In the genomic region with DNA sequence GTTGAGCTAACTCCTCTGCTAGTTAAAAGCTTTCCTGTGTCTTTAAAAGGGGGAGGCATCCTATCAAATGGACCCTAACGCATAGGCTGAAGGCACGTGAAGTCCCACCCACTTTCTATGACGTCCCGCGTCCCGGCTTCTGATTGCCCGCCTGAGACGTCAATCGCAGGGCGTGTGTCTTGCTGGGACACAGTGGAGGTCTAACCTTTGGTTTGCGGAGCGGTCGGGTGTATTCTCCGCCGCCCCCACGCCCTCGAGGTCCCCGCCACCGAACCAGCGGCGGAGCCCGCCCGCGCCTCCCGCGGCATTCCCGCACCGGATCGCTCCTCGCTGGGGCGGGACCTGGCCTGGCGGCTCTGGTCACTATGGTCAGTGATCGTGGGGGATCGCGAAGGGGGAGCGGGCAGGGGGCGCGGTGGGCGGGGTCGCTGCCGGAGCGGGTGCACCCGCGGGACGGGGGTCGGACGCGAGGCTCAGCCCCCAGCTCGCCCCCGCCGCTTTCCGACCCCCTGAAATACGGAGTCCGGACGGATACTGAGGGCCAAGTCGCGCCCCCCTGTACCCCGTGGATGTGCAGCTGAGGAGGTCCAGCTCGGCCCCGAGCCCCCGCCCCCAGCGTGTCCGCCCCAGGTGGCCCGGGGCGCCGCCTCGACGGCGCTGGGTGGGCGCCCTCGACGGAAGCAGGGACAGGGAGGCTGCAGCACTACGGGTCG, we compare ENCODE assay signal across 8 cellular contexts. TPM values are rescaled to one million over a fixed set of nuclear protein-coding genes. Genes with fewer than 3 reads are reported as not detected.
DNase-seq lines count a peak whose midpoint lies in the region; ATAC-seq, FAIRE-seq and TF ChIP-seq lines count a peak whose summit lies in the region.

A gene (plus strand): TSS at position 168 of the 713 bp plus-strand sequence. CDS start 198 bp downstream, at position 366.

- no peaks in the 10 kb centered on the region for H3K27me3 ChIP-seq in keratinocyte (ENCODE audit: control insufficient read depth, extremely low read depth, insufficient read depth, low read length)

- peak within 1 kb of the TSS; percentile 75 for H3K4me2 ChIP-seq in keratinocyte (ENCODE audit: control insufficient read depth, extremely low read depth, insufficient read depth, low read depth, low read length)

- H3K9ac ChIP-seq in keratinocyte (ENCODE audit: control insufficient read depth, extremely low read depth, insufficient read depth, low read length), result no peak within 1 kb of the TSS

- H3K36me3 ChIP-seq in keratinocyte (ENCODE audit: control insufficient read depth in 2 of 2, extremely low read depth in 1 of 2, insufficient read depth in 2 of 2, low read length in 2 of 2), result no peaks in the 10 kb centered on the region

- peaks cover 6% of the 10 kb centered on the region for H3K9me1 ChIP-seq in keratinocyte (ENCODE audit: control insufficient read depth, extremely low read depth, insufficient read depth, low read length)

- DNase-seq in AG08396 (ENCODE audit: low spot score) (peak; percentile 100), NCI-H446 (lab: John Stamatoyannopoulos, UW) (peak; percentile 99), cerebellum (ENCODE audit: low spot score) (peak; percentile 100), keratinocyte (ENCODE audit: low read depth, low spot score) (peak; percentile 93)
- DNase-seq in activated CD4-positive, CD25-positive, alpha-beta regulatory T cell treated with anti-CD3 and anti-CD28 coated beads, Interleukin-2, amount 50 U/mL, for 72 hours, result peak; percentile 90
- DNase-seq in stimulated activated CD4-positive, alpha-beta T cell treated with anti-CD3 and anti-CD28 coated beads, Interleukin-12 subunit alpha, Interleukin-12 subunit beta, amount 100 ng/mL, for 48 hours (ENCODE audit: low read depth in 2 of 3, low spot score in 1 of 3), result peak; percentile 91 to 98 (median 96)

- no peak for TF ChIP-seq CTCF in keratinocyte (optimal IDR thresholded peaks at IDR 0.05 in 1 of 3, IDR thresholded peaks at IDR 0.05 in 1 of 3, conservative IDR thresholded peaks at IDR 0.05 in 1 of 3; ENCODE audit: extremely low read depth in 1 of 3, insufficient read depth in 2 of 3, low read length in 3 of 3)

- dilution Hi-C loops in keratinocyte (cut with MboI; ENCODE audit: extremely low pct_ligation_motif_present, low sequenced_read_pairs), result no loop called here

- peak within 1 kb of the TSS; percentile 74 for H2AFZ ChIP-seq in keratinocyte (ENCODE audit: control insufficient read depth, low read length)

- peak; percentile 99 for ATAC-seq in GM19035 (IDR thresholded peaks at IDR 0.05; ENCODE audit: unreplicated experiment)
- ATAC-seq in HG03354 (IDR thresholded peaks at IDR 0.05; ENCODE audit: poor library complexity, severe bottlenecking, unreplicated experiment), result peak; percentile 100

- H3K27ac ChIP-seq in keratinocyte (ENCODE audit: control insufficient read depth, insufficient read depth, low read length), result no peak within 1 kb of the TSS

- peaks cover 15% of the 10 kb centered on the region for H3K4me1 ChIP-seq in keratinocyte (ENCODE audit: control insufficient read depth, extremely low read depth, insufficient read depth, low read length)

- FAIRE-seq in keratinocyte (lab: Jason Lieb, UNC), result peak; percentile 97

- H4K20me1 ChIP-seq in keratinocyte (ENCODE audit: control insufficient read depth, extremely low read depth, insufficient read depth, low read length), result peaks cover 3% of the 10 kb centered on the region

- peak within 1 kb of the TSS; percentile 34 to 62 (median 61) for H3K4me3 ChIP-seq in keratinocyte (ENCODE audit: control insufficient read depth in 2 of 3, extremely low read depth in 1 of 3, insufficient read depth in 2 of 3, low read depth in 1 of 3, low read length in 3 of 3)

- H3K9me3 ChIP-seq in keratinocyte (ENCODE audit: control insufficient read depth, low read depth, low read length), result no peaks in the 10 kb centered on the region

- no peaks in the 10 kb centered on the region for H3K79me2 ChIP-seq in keratinocyte (ENCODE audit: control insufficient read depth, insufficient read depth, low read length)

RNA-seq across cellular contexts. Expression of the gene that starts here (rescaled TPM):
- 6.3 TPM for total RNA-seq in cerebellum
- polyA plus RNA-seq in keratinocyte, result 2.6 to 4.8 TPM (median 3.5 TPM) in 3 replicates
- 3.0 TPM for polyA plus RNA-seq in keratinocyte (2011; ENCODE audit: low read depth)
- 3.5 and 3.6 TPM in 2 replicates for polyA plus RNA-seq in keratinocyte (2011; cell fraction: cytosol; rRNA removed)
- 4.5 and 5.3 TPM in 2 replicates for polyA plus RNA-seq in keratinocyte (2011; cell fraction: nucleus; rRNA removed)
- 4.5 and 4.7 TPM in 2 replicates for polyA plus RNA-seq in keratinocyte (2012; ENCODE audit: low replicate concordance)
- 8.5 to 14.3 TPM (median 10.1 TPM) in 3 replicates for polyA minus RNA-seq in keratinocyte
- polyA minus RNA-seq in keratinocyte (2011; cell fraction: cytosol; rRNA and poly(A)+ RNA removed), result 8.8 TPM
- polyA minus RNA-seq in keratinocyte (2011; cell fraction: nucleus; rRNA and poly(A)+ RNA removed), result 5.2 and 8.1 TPM in 2 replicates
